26 cellular contexts compared by ENCODE assay signal in the genomic region with DNA sequence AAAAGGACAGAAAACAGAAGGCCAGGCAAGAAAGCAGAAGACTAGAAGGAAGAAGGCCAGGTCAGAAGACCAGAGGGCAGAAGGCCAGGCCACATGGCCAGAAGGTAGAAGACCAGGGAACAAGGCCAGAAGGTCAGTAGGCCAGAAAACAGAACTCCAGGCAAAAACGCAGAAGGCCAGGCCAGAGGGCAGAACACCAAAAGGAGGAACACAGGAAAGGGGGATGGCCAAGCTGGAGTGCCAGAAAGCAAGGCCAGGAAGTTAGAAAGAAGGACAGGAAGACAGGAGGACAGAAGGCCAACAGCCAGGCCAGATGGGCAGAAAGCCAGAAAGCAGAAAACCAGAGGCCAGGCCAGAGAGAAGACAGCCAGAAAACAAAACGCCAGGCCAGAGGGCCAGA.
"Had no signal": no experiment of that assay in that cellular context is flagged by ENCODE, and none has a peak within 500 bp of the region (broad histone marks: within the 10 kb centered on the region; RNA-seq: fewer than 3 reads in every experiment).

No MANE protein-coding gene starts in this region.

- H3K4me3 ChIP-seq: dorsolateral prefrontal cortex, gastrocnemius medialis, left ventricle myocardium inferior, lower lobe of right lung, neural progenitor cell, prostate gland, spleen, tibial artery, upper lobe of left lung, uterus had no signal

- H3K27ac Mint-ChIP-seq: memory B cell; mesothelial cell of epicardium; natural killer cell treated with Interleukin-12 subunit alpha and Interleukin-12 subunit beta and Interleukin-15 and Interleukin-18, amount 100 ng/mL, for 72 hours; neural progenitor cell; stimulated activated memory B cell treated with anti-CD40 and anti-IgM and Interleukin-4, amounts not matched to agents 10 μg/mL and 1 μg/mL and 100 μg/mL, for 72 hours; stimulated activated naive CD8-positive, alpha-beta T cell treated with anti-CD3 and anti-CD28 coated beads, Interleukin-15, Interleukin-2, amounts not matched to agents 100 ng/mL and 50 ng/mL, for 24 hours had no signal

- H3K27ac ChIP-seq: dorsolateral prefrontal cortex, gastrocnemius medialis, left ventricle myocardium inferior, lower lobe of right lung, neural progenitor cell, parathyroid adenoma, prostate gland, spleen, tibial artery, upper lobe of left lung, uterus had no signal

- H3K4me1 ChIP-seq: lower lobe of right lung, neural progenitor cell, parathyroid adenoma, prostate gland, spleen, upper lobe of left lung, uterus had no signal

- H3K36me3 ChIP-seq: gastrocnemius medialis, left ventricle myocardium inferior, lower lobe of right lung, neural progenitor cell, prostate gland, spleen, tibial artery, upper lobe of left lung, uterus had no signal

- H3K79me2 ChIP-seq: parathyroid adenoma had no signal

- H2AFZ ChIP-seq: neural progenitor cell, parathyroid adenoma had no signal

- H3K27me3 ChIP-seq: gastrocnemius medialis, neural progenitor cell, spleen, tibial artery, upper lobe of left lung, uterus had no signal

- H3K9ac ChIP-seq: neural progenitor cell, parathyroid adenoma had no signal

- H3K4me1 Mint-ChIP-seq: immature natural killer cell; memory B cell; mesothelial cell of epicardium; neural progenitor cell; stimulated activated memory B cell treated with anti-CD40 and anti-IgM and Interleukin-4, amounts not matched to agents 10 μg/mL and 1 μg/mL and 100 μg/mL, for 72 hours had no signal

- H3K9me3 Mint-ChIP-seq: memory B cell had no signal

- H3K4me3 Mint-ChIP-seq: immature natural killer cell; memory B cell; mesothelial cell of epicardium; natural killer cell treated with Interleukin-12 subunit alpha and Interleukin-12 subunit beta and Interleukin-15 and Interleukin-18, amount 100 ng/mL, for 72 hours; neural progenitor cell; stimulated activated memory B cell treated with anti-CD40 and anti-IgM and Interleukin-4, amounts not matched to agents 10 μg/mL and 1 μg/mL and 100 μg/mL, for 72 hours; stimulated activated naive CD8-positive, alpha-beta T cell treated with anti-CD3 and anti-CD28 coated beads, Interleukin-15, Interleukin-2, amounts not matched to agents 100 ng/mL and 50 ng/mL, for 24 hours had no signal

- H3K9me3 ChIP-seq: gastrocnemius medialis, prostate gland, uterus had no signal

- H3K27me3 Mint-ChIP-seq: memory B cell; natural killer cell treated with Interleukin-12 subunit alpha and Interleukin-12 subunit beta and Interleukin-15 and Interleukin-18, amount 100 ng/mL, for 72 hours; stimulated activated memory B cell treated with anti-CD40 and anti-IgM and Interleukin-4, amounts not matched to agents 10 μg/mL and 1 μg/mL and 100 μg/mL, for 72 hours; stimulated activated naive CD8-positive, alpha-beta T cell treated with anti-CD3 and anti-CD28 coated beads, Interleukin-15, Interleukin-2, amounts not matched to agents 100 ng/mL and 50 ng/mL, for 24 hours had no signal

- H3K4me2 ChIP-seq: neural progenitor cell had no signal

- H3K36me3 Mint-ChIP-seq: memory B cell; neural progenitor cell; stimulated activated memory B cell treated with anti-CD40 and anti-IgM and Interleukin-4, amounts not matched to agents 10 μg/mL and 1 μg/mL and 100 μg/mL, for 72 hours had no signal

- DNase-seq: cortex of kidney; dorsolateral prefrontal cortex; effector CD8-positive, alpha-beta T cell; gastrocnemius medialis; glutamatergic neuron; immature natural killer cell; left ventricle myocardium inferior; lower lobe of right lung; retina; spleen; stimulated activated CD4-positive, alpha-beta T cell treated with anti-CD3 and anti-CD28 coated beads, Interleukin-15, amount 100 ng/mL, for 24 hours; stimulated activated CD4-positive, alpha-beta T cell treated with anti-CD3 and anti-CD28 coated beads, Interleukin-1b, Interleukin-23, amount 100 ng/mL, for 48 hours; stimulated activated CD4-positive, alpha-beta T cell treated with anti-CD3 and anti-CD28 coated beads, Interleukin-4, amount 100 ng/mL, for 24 hours; tibial artery; upper lobe of left lung; uterus had no signal

- ATAC-seq: esophagus mucosa; lower lobe of right lung; natural killer cell treated with Interleukin-12 subunit alpha and Interleukin-12 subunit beta and Interleukin-15 and Interleukin-18, amount 100 ng/mL, for 72 hours had no signal

- FAIRE-seq: keratinocyte had no signal
